21 cellular contexts compared by ENCODE assay signal in genomic region chr7:112252141-112252540, GRCh38.
"Had no signal": no experiment of that assay in that cellular context is flagged by ENCODE, and none has a peak within 500 bp of the region (broad histone marks: within the 10 kb centered on the region; RNA-seq: fewer than 3 reads in every experiment).

No MANE protein-coding gene starts in this region.

- DNase-seq: activated CD4-positive, alpha-beta T cell treated with anti-CD3 and anti-CD28 coated beads for 1 hour; activated effector memory CD4-positive, alpha-beta T cell treated with anti-CD3 and anti-CD28 coated beads, Interleukin-2, amount 50 U/mL, for 16 hours; activated T-cell treated with anti-CD3 and anti-CD28 coated beads, Interleukin-2, amount 50 U/mL, for 72 hours; amniotic stem cell; body of pancreas; heart right ventricle; immature natural killer cell; left cardiac atrium; retina; spleen; stimulated activated CD4-positive, alpha-beta T cell treated with anti-CD3 and anti-CD28 coated beads, Interleukin-4, amount 100 ng/mL, for 4 hours; stimulated activated naive B cell treated with anti-CD40 and anti-IgM and Interleukin-4, amounts not matched to agents 10 μg/mL and 1 μg/mL and 100 μg/mL, for 72 hours; SW 1271; T-helper 2 cell; tibial artery; WERI-Rb-1 had no signal

- H3K4me3 Mint-ChIP-seq: activated T-cell treated with anti-CD3 and anti-CD28 coated beads, Interleukin-2, amount 50 U/mL, for 72 hours; immature natural killer cell; natural killer cell treated with Interleukin-12 subunit alpha and Interleukin-12 subunit beta and Interleukin-15 and Interleukin-18, amount 100 ng/mL, for 72 hours; stimulated activated naive B cell treated with anti-CD40 and anti-IgM and Interleukin-4, amounts not matched to agents 10 μg/mL and 1 μg/mL and 100 μg/mL, for 72 hours had no signal

- H3K27me3 Mint-ChIP-seq: natural killer cell treated with Interleukin-12 subunit alpha and Interleukin-12 subunit beta and Interleukin-15 and Interleukin-18, amount 100 ng/mL, for 72 hours; stimulated activated naive B cell treated with anti-CD40 and anti-IgM and Interleukin-4, amounts not matched to agents 10 μg/mL and 1 μg/mL and 100 μg/mL, for 72 hours had no signal

- H3K9ac ChIP-seq: parathyroid adenoma had no signal

- H3K4me1 ChIP-seq: gastroesophageal sphincter, parathyroid adenoma, tibial artery had no signal

- H3K27me3 ChIP-seq: body of pancreas, gastroesophageal sphincter, heart right ventricle, spleen, tibial artery had no signal

- H3K27ac ChIP-seq: body of pancreas, coronary artery, gastroesophageal sphincter, heart right ventricle, parathyroid adenoma, spleen, tibial artery, WERI-Rb-1 had no signal

- H3K9me3 Mint-ChIP-seq: activated naive CD4-positive, alpha-beta T cell treated with anti-CD3 and anti-CD28 coated beads, Interleukin-2, amount 50 U/mL, for 72 hours; activated T-cell treated with anti-CD3 and anti-CD28 coated beads, Interleukin-2, amount 50 U/mL, for 72 hours; natural killer cell treated with Interleukin-12 subunit alpha and Interleukin-12 subunit beta and Interleukin-15 and Interleukin-18, amount 100 ng/mL, for 72 hours had no signal

- H3K27ac Mint-ChIP-seq: activated naive CD4-positive, alpha-beta T cell treated with anti-CD3 and anti-CD28 coated beads, Interleukin-2, amount 50 U/mL, for 72 hours; activated T-cell treated with anti-CD3 and anti-CD28 coated beads, Interleukin-2, amount 50 U/mL, for 72 hours; natural killer cell treated with Interleukin-12 subunit alpha and Interleukin-12 subunit beta and Interleukin-15 and Interleukin-18, amount 100 ng/mL, for 72 hours; stimulated activated naive B cell treated with anti-CD40 and anti-IgM and Interleukin-4, amounts not matched to agents 10 μg/mL and 1 μg/mL and 100 μg/mL, for 72 hours had no signal

- H3K36me3 ChIP-seq: gastroesophageal sphincter, heart right ventricle, spleen, tibial artery, WERI-Rb-1 had no signal

- H3K4me3 ChIP-seq: body of pancreas, coronary artery, gastroesophageal sphincter, heart right ventricle, spleen, tibial artery had no signal

- H3K36me3 Mint-ChIP-seq: activated naive CD4-positive, alpha-beta T cell treated with anti-CD3 and anti-CD28 coated beads, Interleukin-2, amount 50 U/mL, for 72 hours; natural killer cell treated with Interleukin-12 subunit alpha and Interleukin-12 subunit beta and Interleukin-15 and Interleukin-18, amount 100 ng/mL, for 72 hours had no signal

- H3K9me3 ChIP-seq: body of pancreas, gastroesophageal sphincter, heart right ventricle, tibial artery had no signal
